Comparison of ENCODE assay signal across 9 cellular contexts in the genomic region with DNA sequence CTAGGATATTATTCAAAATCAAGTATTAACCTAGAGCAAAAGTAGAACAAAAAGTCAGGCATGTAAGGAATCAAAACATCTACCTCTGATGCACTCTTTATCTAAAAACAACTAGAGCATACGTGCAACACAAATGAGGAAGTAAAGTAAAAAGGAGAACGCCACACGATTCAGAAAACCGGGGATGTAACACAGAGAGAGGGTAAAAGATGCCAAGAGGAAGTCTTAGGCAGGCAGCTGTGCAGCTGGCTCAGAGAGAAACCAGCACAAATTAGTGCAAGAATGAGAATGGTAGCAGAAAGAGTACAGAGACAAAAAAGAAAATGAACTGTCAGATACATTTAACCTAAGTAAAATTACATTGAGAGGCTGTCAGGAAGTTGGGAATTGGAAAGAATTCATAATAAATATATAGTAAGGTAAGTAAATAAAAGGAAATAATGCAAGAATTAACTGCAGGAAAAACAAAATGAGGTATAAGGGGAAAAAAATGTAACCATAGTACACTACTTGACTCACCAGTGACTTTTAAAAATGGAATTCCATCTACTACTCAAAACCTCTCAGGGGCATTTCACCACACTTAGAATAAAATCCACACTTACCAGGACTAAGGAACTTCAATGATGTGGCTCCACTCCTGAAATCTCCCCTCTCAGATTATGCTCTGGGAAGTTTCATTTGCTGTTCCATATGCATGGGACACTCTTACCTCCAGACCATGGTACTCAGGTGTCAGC. TPM values are rescaled to one million over a fixed set of nuclear protein-coding genes. Genes with fewer than 3 reads are reported as not detected.
A peak's percentile ranks its signal among the peaks of the same experiment; 100 is the strongest.
DNase-seq lines count a peak whose midpoint lies in the region; ATAC-seq and TF ChIP-seq lines count a peak whose summit lies in the region.
"Had no signal": no experiment of that assay in that cellular context is flagged by ENCODE, and none has a peak within 500 bp of the region (broad histone marks: within the 10 kb centered on the region; RNA-seq: fewer than 3 reads in every experiment).

No MANE protein-coding gene starts in this region.

- H3K36me3 ChIP-seq in SK-N-SH (replicated peaks in 1 of 2; ENCODE audit: control insufficient read depth in 1 of 2, insufficient read depth in 2 of 2, low read length in 1 of 2): peaks cover 0 to 35% of the 10 kb centered on the region in 2 experiments

- peaks cover 0 to 2% (median 1%) of the 10 kb centered on the region in 3 donors for H3K27me3 Mint-ChIP-seq in CD14-positive monocyte (ENCODE audit: low read depth in 3 of 3)
- H3K27me3 Mint-ChIP-seq in activated B cell treated with CpG ODN at 0.5 μM for 24 hours: no peaks in the 10 kb centered on the region

- peaks cover 100% of the 10 kb centered on the region for H3K79me2 ChIP-seq in SK-N-SH (ENCODE audit: insufficient read depth)

- peaks cover 34% of the 10 kb centered on the region for H4K20me1 ChIP-seq in SK-N-SH (ENCODE audit: insufficient read depth)

- no peaks in the 10 kb centered on the region; a peak in 1 of 4 replicates for H3K4me1 ChIP-seq in SK-N-SH (ENCODE audit: control insufficient read depth in 1 of 2, insufficient read depth in 2 of 2, low read depth in 1 of 2, low read length in 1 of 2)

- 90% methylated on average over 4 of the region's 4 CpGs for WGBS in SK-N-SH (ENCODE audit: low lambda C conversion rate)

- no peak overlapping the region; a peak in 1 of 4 replicates for H3K27ac ChIP-seq in SK-N-SH (ENCODE audit: low read depth in 2 of 2, low read length in 1 of 2)

- no peak overlapping the region for H2AFZ ChIP-seq in SK-N-SH (ENCODE audit: low read depth)

- no peak overlapping the region for H3K4me3 ChIP-seq in SK-N-SH (ENCODE audit: low read depth in 2 of 2, low read length in 1 of 2)

- H3K4me1 Mint-ChIP-seq in CD14-positive monocyte (peaks cover 30% of the 10 kb centered on the region), activated B cell treated with CpG ODN at 0.5 μM for 24 hours (peaks cover 26% of the 10 kb centered on the region)

- H3K27me3 ChIP-seq in SK-N-SH (ENCODE audit: insufficient read depth): no peaks in the 10 kb centered on the region

- CTCF ChIA-PET in activated B cell treated with CpG ODN at 0.5 μM for 24 hours (lab: Charles Lee): no interaction called here
- CTCF ChIA-PET in SK-N-SH (lab: Yijun Ruan, JAX): no interaction called here

- intact Hi-C loops in CD14-positive monocyte (cut with micrococcal nuclease): no loop called here
- intact Hi-C loops in activated B cell treated with CpG ODN at 0.5 μM for 24 hours (cut with micrococcal nuclease): loop anchor here (1.0 kb wide), 1 partner anchor 17 kb away; the partner anchor contains the start of gene BCAT1

- TF ChIP-seq EP300 in SK-N-SH (IDR thresholded peaks at IDR 0.05; ENCODE audit: borderline replicate concordance in 1 of 2, low read depth in 1 of 2, low read length in 1 of 2): no peak

- no peak overlapping the region for H3K4me2 ChIP-seq in SK-N-SH

- H3K9me2 ChIP-seq in SK-N-SH: no peaks in the 10 kb centered on the region

- H3K9ac ChIP-seq in SK-N-SH: no peak overlapping the region

- no peaks in the 10 kb centered on the region for H3K36me3 Mint-ChIP-seq in CD14-positive monocyte
- H3K36me3 Mint-ChIP-seq in activated B cell treated with CpG ODN at 0.5 μM for 24 hours (ENCODE audit: low read depth): no peaks in the 10 kb centered on the region

- TF ChIP-seq CTCF in CD14-positive monocyte (IDR thresholded peaks at IDR 0.05): no peak
- no peak for TF ChIP-seq CTCF in activated B cell treated with CpG ODN at 0.5 μM for 24 hours (IDR thresholded peaks at IDR 0.05)
- no peak for TF ChIP-seq CTCF in SK-N-SH (IDR thresholded peaks at IDR 0.05)

- peaks cover 13% of the 10 kb centered on the region for H3F3A ChIP-seq in SK-N-SH (replicated peaks; ENCODE audit: insufficient read depth)

- DNase-seq in CD14-positive monocyte (ENCODE audit: low spot score): peak; percentile 54
- DNase-seq in activated B cell treated with CpG ODN at 0.5 μM for 24 hours: no peak
- no peak for DNase-seq in SK-N-SH
- DNase-seq in AG08395 (ENCODE audit: low spot score): no peak
- DNase-seq in NCI-H2171 treated with DMSO at 0.1 percent for 48 hours (lab: John Stamatoyannopoulos, UW): no peak
- DNase-seq in NCI-H187 (lab: John Stamatoyannopoulos, UW): no peak
- DNase-seq: NCI-H524 treated with DMSO at 0.1 percent for 48 hours had no signal

- H3K9me3 ChIP-seq in SK-N-SH: no peaks in the 10 kb centered on the region; the same call in 1 of the 2 replicates

- H3K4me3 Mint-ChIP-seq in CD14-positive monocyte: peak overlapping the region in 1 of 2 donors; percentile 31
- peak overlapping the region; percentile 40 for H3K4me3 Mint-ChIP-seq in activated B cell treated with CpG ODN at 0.5 μM for 24 hours

- POLR2A ChIA-PET in activated B cell treated with CpG ODN at 0.5 μM for 24 hours (lab: Charles Lee) (interaction anchor here (0.5 to 1.7 kb wide), 3 partner anchors 18 to 121 kb away, joined by 4 to 10 read pairs (median 5); a partner anchor contains a TSS), SK-N-SH (lab: Yijun Ruan, JAX) (no interaction called here)

- H3K27ac Mint-ChIP-seq in CD14-positive monocyte (peak overlapping the region; percentile 21 to 92 (median 80)), activated B cell treated with CpG ODN at 0.5 μM for 24 hours (peak overlapping the region; percentile 72)

- peak; percentile 89 for ATAC-seq in GM19467 (IDR thresholded peaks at IDR 0.05; ENCODE audit: unreplicated experiment)
- peak; percentile 89 for ATAC-seq in HG03342 (IDR thresholded peaks at IDR 0.05; ENCODE audit: unreplicated experiment)
- peak; percentile 94 for ATAC-seq in activated B cell treated with CpG ODN at 0.5 μM for 24 hours (ENCODE audit: low read depth)

- H3K9me3 Mint-ChIP-seq in CD14-positive monocyte: peaks cover 0 to 2% (median 0%) of the 10 kb centered on the region in 7 donors
- no peaks in the 10 kb centered on the region for H3K9me3 Mint-ChIP-seq in activated B cell treated with CpG ODN at 0.5 μM for 24 hours

- no peak for TF ChIP-seq RAD21 in SK-N-SH (IDR thresholded peaks at IDR 0.05; ENCODE audit: low read length)

TF ChIP-seq in SK-N-SH, 30 proteins besides CTCF, POLR2A, EP300 and RAD21 (continues in another document):
- no peak for TF ChIP-seq SMC3 (IDR thresholded peaks at IDR 0.05; ENCODE audit: low read depth, low read length)
- TF ChIP-seq JUND (IDR thresholded peaks at IDR 0.05): no peak
- TF ChIP-seq REST (IDR thresholded peaks at IDR 0.05; ENCODE audit: low read depth, low read length): no peak
- no peak for TF ChIP-seq USF1 (IDR thresholded peaks at IDR 0.05; ENCODE audit: borderline replicate concordance, low read depth)
- no peak for TF ChIP-seq FOSL2 (IDR thresholded peaks at IDR 0.05; ENCODE audit: borderline replicate concordance, low read depth)
- no peak for TF ChIP-seq GABPA (IDR thresholded peaks at IDR 0.05; ENCODE audit: low read depth)
- no peak for TF ChIP-seq PBX3 (IDR thresholded peaks at IDR 0.05)

RNA-seq across cellular contexts. Expression of gene BCAT1, which starts 17.1 kb away (rescaled TPM):
- 10 to 100 TPM; 15.2 to 16.9 TPM for polyA plus RNA-seq in CD14-positive monocyte
- 69.6 and 69.8 TPM in 2 replicates for total RNA-seq in activated B cell treated with CpG ODN at 0.5 μM for 24 hours
- polyA plus RNA-seq in SK-N-SH (2012; rRNA removed): 7.7 and 9.1 TPM in 2 replicates
- polyA plus RNA-seq in SK-N-SH (2012; cell fraction: cytosol; rRNA removed): 12.2 and 12.4 TPM in 2 replicates
- 7.0 and 12.2 TPM in 2 replicates for polyA plus RNA-seq in SK-N-SH (2012; cell fraction: nucleus; rRNA removed)
